Comparison of ENCODE assay signal across 32 cellular contexts in the genomic region with DNA sequence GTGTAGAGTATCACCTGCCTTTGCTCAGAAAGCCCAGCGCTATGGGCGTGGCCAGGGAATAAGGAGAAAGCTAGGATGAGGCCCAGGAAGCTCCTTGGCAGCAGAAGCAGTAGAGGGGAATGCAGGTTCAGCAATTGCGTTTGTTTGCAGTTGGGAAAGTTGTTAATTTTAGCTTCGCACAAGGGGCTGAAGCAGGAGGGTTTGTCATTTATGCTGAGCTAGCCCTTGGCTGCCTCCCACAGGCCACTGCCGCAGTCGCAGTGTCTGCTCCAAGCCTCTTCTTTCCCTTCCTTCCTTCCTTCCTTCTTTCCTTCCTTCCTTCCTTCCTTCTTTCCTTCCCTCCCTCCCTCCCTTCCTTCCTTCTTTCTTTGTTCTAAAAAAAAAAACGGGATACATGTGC. TPM values are rescaled to one million over a fixed set of nuclear protein-coding genes. Genes with fewer than 3 reads are reported as not detected.
DNase-seq lines count a peak whose midpoint lies in the region; ATAC-seq, FAIRE-seq and TF ChIP-seq lines count a peak whose summit lies in the region.
"Had no signal": no experiment of that assay in that cellular context is flagged by ENCODE, and none has a peak within 500 bp of the region (broad histone marks: within the 10 kb centered on the region; RNA-seq: fewer than 3 reads in every experiment).

No MANE protein-coding gene starts in this region.

- CTCF ChIA-PET in HepG2 (lab: Yijun Ruan, JAX; ENCODE audit: low intra/inter-chr PET ratio, low total read pairs), result no interaction called here
- CTCF ChIA-PET in PC-9 (lab: Charles Lee), result no interaction called here
- CTCF ChIA-PET in endothelial cell of umbilical vein (lab: Charles Lee), result interaction anchor here (0.7 kb wide), 1 partner anchor 1182 kb away, joined by 3 read pairs; no protein-coding TSS in a partner anchor

- H3K4me1 ChIP-seq in HepG2 (ENCODE audit: insufficient read depth, low read length), result no peaks in the 10 kb centered on the region
- no peaks in the 10 kb centered on the region for H3K4me1 ChIP-seq in right lobe of liver
- H3K4me1 ChIP-seq in PC-9 (replicated peaks; ENCODE audit: insufficient read depth), result no peaks in the 10 kb centered on the region
- no peaks in the 10 kb centered on the region for H3K4me1 ChIP-seq in endothelial cell of umbilical vein (ENCODE audit: control insufficient read depth, extremely low read depth, insufficient read depth, low read length)
- H3K4me1 ChIP-seq: stomach, thyroid gland had no signal

- in situ Hi-C loops in HepG2 (cut with HindIII; ENCODE audit: extremely low pct_ligation_motif_present, low pct_unique_long_range_greater_than_20kb), result no loop called here

- H3K4me2 ChIP-seq in HepG2 (ENCODE audit: low read depth, low read length) (no peak overlapping the region), PC-9 (no peak overlapping the region), endothelial cell of umbilical vein (ENCODE audit: insufficient read depth, low read length) (no peak overlapping the region)
- H3K4me2 ChIP-seq: SK-N-SH, smooth muscle cell had no signal

- no peaks in the 10 kb centered on the region for H3K36me3 Mint-ChIP-seq in activated T-cell treated with anti-CD3 and anti-CD28 coated beads, Interleukin-2, amount 50 U/mL, for 4 hours (ENCODE audit: insufficient read depth)
- H3K36me3 Mint-ChIP-seq: activated naive CD8-positive, alpha-beta T cell treated with anti-CD3 and anti-CD28 coated beads for 36 hours; CD4-positive, alpha-beta memory T cell; mesothelial cell of epicardium; naive B cell had no signal

- DNase-seq in HepG2 (ENCODE audit: low spot score), result no peak
- no peak for DNase-seq in right lobe of liver
- no peak for DNase-seq in PC-9
- no peak for DNase-seq in endothelial cell of umbilical vein (ENCODE audit: low read depth, low spot score)
- no peak for DNase-seq in activated T-cell treated with anti-CD3 and anti-CD28 coated beads, Interleukin-2, amount 50 U/mL, for 4 hours
- no peak for DNase-seq in NCI-H526 (lab: John Stamatoyannopoulos, UW)
- DNase-seq in GM20000 (ENCODE audit: low spot score), result no peak
- DNase-seq in NCI-H2227 treated with DMSO at 0.1 percent for 48 hours (lab: John Stamatoyannopoulos, UW), result no peak
- DNase-seq: activated CD8-positive, alpha-beta T cell treated with anti-CD3 and anti-CD28 coated beads for 36 hours; activated naive CD8-positive, alpha-beta T cell treated with anti-CD3 and anti-CD28 coated beads for 36 hours; AML-193; aorta; CD4-positive, alpha-beta memory T cell; central memory CD4-positive, alpha-beta T cell; dermis blood vessel endothelial cell; IMR-90; islet precursor cell; naive B cell; NCI-H1105; NCI-H1930; occipital lobe; SK-N-SH; stimulated activated CD4-positive, alpha-beta T cell treated with anti-CD3 and anti-CD28 coated beads, Interleukin-1b, Interleukin-23, amount 100 ng/mL, for 48 hours; stimulated activated CD8-positive, alpha-beta memory T cell treated with anti-CD3 and anti-CD28 coated beads, Interleukin-4, amount 100 ng/mL, for 48 hours; stomach; T-helper 17 cell; thyroid gland had no signal

- H2AFZ ChIP-seq in HepG2 (ENCODE audit: low read length) (no peak overlapping the region), PC-9 (no peak overlapping the region), endothelial cell of umbilical vein (ENCODE audit: low read depth, low read length) (no peak overlapping the region)

- no peaks in the 10 kb centered on the region for H3K27me3 Mint-ChIP-seq in activated T-cell treated with anti-CD3 and anti-CD28 coated beads, Interleukin-2, amount 50 U/mL, for 4 hours (ENCODE audit: low read depth)

- POLR2A ChIA-PET in HepG2 (lab: Yijun Ruan, JAX) (no interaction called here), PC-9 (lab: Charles Lee; ENCODE audit: unreplicated experiment) (no interaction called here), endothelial cell of umbilical vein (lab: Charles Lee) (no interaction called here)

- H3K4me3 ChIP-seq in HepG2 (replicated peaks in 1 of 3; ENCODE audit: insufficient read depth in 1 of 3, low read depth in 2 of 3, low read length in 3 of 3) (no peak overlapping the region), right lobe of liver (no peak overlapping the region), PC-9 (no peak overlapping the region), endothelial cell of umbilical vein (replicated peaks in 1 of 3; ENCODE audit: insufficient read depth in 1 of 3, low read depth in 1 of 3, low read length in 3 of 3) (no peak overlapping the region)
- H3K4me3 ChIP-seq: smooth muscle cell, stomach, thyroid gland had no signal

- H3K36me3 ChIP-seq in HepG2 (replicated peaks in 1 of 2; ENCODE audit: control insufficient read depth in 1 of 2, insufficient read depth in 2 of 2, low read length in 2 of 2) (no peaks in the 10 kb centered on the region), right lobe of liver (no peaks in the 10 kb centered on the region), PC-9 (ENCODE audit: low read depth) (no peaks in the 10 kb centered on the region), endothelial cell of umbilical vein (ENCODE audit: control insufficient read depth in 2 of 2, extremely low read depth in 1 of 2, insufficient read depth in 2 of 2, low read length in 2 of 2) (no peaks in the 10 kb centered on the region)
- H3K36me3 ChIP-seq: stomach, thyroid gland had no signal

- H3F3A ChIP-seq in PC-9 (ENCODE audit: insufficient read depth, low read depth), result no peaks in the 10 kb centered on the region

- H3K9me1 ChIP-seq in endothelial cell of umbilical vein (replicated peaks; ENCODE audit: control insufficient read depth, extremely low read depth, insufficient read depth, low read length), result no peaks in the 10 kb centered on the region

- TF ChIP-seq POLR2A in HepG2 (IDR thresholded peaks at IDR 0.05; ENCODE audit: insufficient read depth in 1 of 2, low read depth in 2 of 2, low read length in 2 of 2) (no peak), right lobe of liver (IDR thresholded peaks at IDR 0.05) (no peak), endothelial cell of umbilical vein (IDR thresholded peaks at IDR 0.05; ENCODE audit: low read depth, low read length) (no peak)

- no peaks in the 10 kb centered on the region for H3K9me3 ChIP-seq in HepG2 (ENCODE audit: low read length)
- no peaks in the 10 kb centered on the region for H3K9me3 ChIP-seq in right lobe of liver
- no peaks in the 10 kb centered on the region for H3K9me3 ChIP-seq in PC-9 (ENCODE audit: insufficient read depth, low read depth)
- no peaks in the 10 kb centered on the region for H3K9me3 ChIP-seq in endothelial cell of umbilical vein (replicated peaks; ENCODE audit: control insufficient read depth, insufficient read depth, low read length)
- H3K9me3 ChIP-seq: SK-N-SH, thyroid gland had no signal

- H3K4me1 Mint-ChIP-seq in activated T-cell treated with anti-CD3 and anti-CD28 coated beads, Interleukin-2, amount 50 U/mL, for 4 hours (ENCODE audit: low read depth), result no peaks in the 10 kb centered on the region
- H3K4me1 Mint-ChIP-seq: activated naive CD8-positive, alpha-beta T cell treated with anti-CD3 and anti-CD28 coated beads for 36 hours; CD4-positive, alpha-beta memory T cell; mesothelial cell of epicardium had no signal

- TF ChIP-seq RAD21 in HepG2 (CRISPR knock-in tag; IDR thresholded peaks at IDR 0.05), result no peak

- ATAC-seq in HepG2 (no peak), right lobe of liver (no peak)
- ATAC-seq in activated T-cell treated with anti-CD3 and anti-CD28 coated beads, Interleukin-2, amount 50 U/mL, for 4 hours, result no peak
- ATAC-seq: activated CD8-positive, alpha-beta T cell treated with anti-CD3 and anti-CD28 coated beads for 36 hours; T-helper 17 cell had no signal

- no peak overlapping the region for H3K9ac ChIP-seq in HepG2 (ENCODE audit: insufficient read depth, low read depth, low read length)
- no peak overlapping the region for H3K9ac ChIP-seq in endothelial cell of umbilical vein (replicated peaks; ENCODE audit: extremely low read depth, insufficient read depth, low read length)
- H3K9ac ChIP-seq: SK-N-SH had no signal

- H3K79me2 ChIP-seq in HepG2 (ENCODE audit: insufficient read depth, low read length) (no peaks in the 10 kb centered on the region), PC-9 (ENCODE audit: low read depth) (no peaks in the 10 kb centered on the region), endothelial cell of umbilical vein (ENCODE audit: control insufficient read depth, insufficient read depth, low read length) (no peaks in the 10 kb centered on the region)

- FAIRE-seq in HepG2 (lab: Jason Lieb, UNC) (no peak), endothelial cell of umbilical vein (lab: Jason Lieb, UNC) (peak; percentile 31)
- FAIRE-seq: A204.1, G401.6 had no signal

- no peak overlapping the region for H3K27ac ChIP-seq in HepG2 (ENCODE audit: extremely low read length, insufficient read depth, low read length)
- H3K27ac ChIP-seq in right lobe of liver, result no peak overlapping the region
- H3K27ac ChIP-seq in PC-9, result no peak overlapping the region
- H3K27ac ChIP-seq in endothelial cell of umbilical vein (ENCODE audit: insufficient read depth, low read depth, low read length), result no peak overlapping the region
- H3K27ac ChIP-seq: RWPE1, stomach, thyroid gland had no signal

- intact Hi-C loops in HepG2 (cut with micrococcal nuclease; ENCODE audit: unreplicated experiment), result no loop called here
- intact Hi-C loops in right lobe of liver (cut with DNase I), result no loop called here
- intact Hi-C loops in PC-9 (cut with micrococcal nuclease; ENCODE audit: unreplicated experiment), result no loop called here
- intact Hi-C loops in endothelial cell of umbilical vein (cut with micrococcal nuclease), result no loop called here

- no peak overlapping the region for H3K4me3 Mint-ChIP-seq in activated T-cell treated with anti-CD3 and anti-CD28 coated beads, Interleukin-2, amount 50 U/mL, for 4 hours
- H3K4me3 Mint-ChIP-seq: activated CD8-positive, alpha-beta T cell treated with anti-CD3 and anti-CD28 coated beads for 36 hours; activated naive CD8-positive, alpha-beta T cell treated with anti-CD3 and anti-CD28 coated beads for 36 hours; CD4-positive, alpha-beta memory T cell; mesothelial cell of epicardium; T-helper 17 cell had no signal

- TF ChIP-seq EP300 in HepG2 (IDR thresholded peaks at IDR 0.05; ENCODE audit: low read depth in 2 of 2, low read length in 2 of 2) (no peak), HepG2 (CRISPR knock-in tag; IDR thresholded peaks at IDR 0.05; ENCODE audit: borderline replicate concordance) (no peak)

- BruUV-seq in HepG2 (replicated peaks; lab: Mats Ljungman, UMichigan), result no TSS peak
- no TSS peak for BruUV-seq in PC-9 (replicated peaks; lab: Mats Ljungman, UMichigan)
- BruUV-seq in endothelial cell of umbilical vein (replicated peaks; lab: Mats Ljungman, UMichigan), result no TSS peak

- WGBS in HepG2 (ENCODE audit: low lambda C conversion rate), result 46% methylated on average over 3 of the region's 7 CpGs
- WGBS in right lobe of liver (ENCODE audit: insufficient coverage, low coverage, low lambda C conversion rate, missing lambda C conversion rate), result 48% methylated on average over 4 of the region's 7 CpGs

- H3K9me2 ChIP-seq in PC-9 (ENCODE audit: insufficient read depth), result no peaks in the 10 kb centered on the region
- H3K9me2 ChIP-seq: SK-N-SH had no signal

- H4K20me1 ChIP-seq in HepG2 (ENCODE audit: insufficient read depth, low read length), result no peaks in the 10 kb centered on the region
- H4K20me1 ChIP-seq in PC-9 (ENCODE audit: insufficient read depth), result no peaks in the 10 kb centered on the region
- H4K20me1 ChIP-seq in endothelial cell of umbilical vein (replicated peaks; ENCODE audit: control insufficient read depth, extremely low read depth, insufficient read depth, low read length), result no peaks in the 10 kb centered on the region

- dilution Hi-C loops in endothelial cell of umbilical vein (cut with MboI; ENCODE audit: extremely low pct_ligation_motif_present, low sequenced_read_pairs), result no loop called here

- H3K27me3 ChIP-seq in HepG2 (ENCODE audit: control insufficient read depth in 1 of 2, insufficient read depth in 2 of 2, low read length in 2 of 2), result no peaks in the 10 kb centered on the region
- no peaks in the 10 kb centered on the region for H3K27me3 ChIP-seq in right lobe of liver
- H3K27me3 ChIP-seq in PC-9 (ENCODE audit: insufficient read depth, low read depth), result no peaks in the 10 kb centered on the region
- H3K27me3 ChIP-seq in endothelial cell of umbilical vein (ENCODE audit: control insufficient read depth in 2 of 2, insufficient read depth in 2 of 2, low read length in 2 of 2), result no peaks in the 10 kb centered on the region
- H3K27me3 ChIP-seq: thyroid gland had no signal

- H3K9me3 Mint-ChIP-seq in activated T-cell treated with anti-CD3 and anti-CD28 coated beads, Interleukin-2, amount 50 U/mL, for 4 hours, result no peaks in the 10 kb centered on the region
- H3K9me3 Mint-ChIP-seq: activated CD8-positive, alpha-beta T cell treated with anti-CD3 and anti-CD28 coated beads for 36 hours; activated naive CD8-positive, alpha-beta T cell treated with anti-CD3 and anti-CD28 coated beads for 36 hours had no signal

- TF ChIP-seq CTCF in HepG2 (CRISPR knock-in tag; IDR thresholded peaks at IDR 0.05), result no peak
- TF ChIP-seq CTCF in right lobe of liver (IDR thresholded peaks at IDR 0.05), result peak in 1 of 4 donors; percentile 11
- 0 out of 2 replicates have a peak, but pooled peaks have one; percentile 19 for TF ChIP-seq CTCF in PC-9 (conservative IDR thresholded peaks at IDR 0.05)
- no peak for TF ChIP-seq CTCF in endothelial cell of umbilical vein (IDR thresholded peaks at IDR 0.05; ENCODE audit: extremely low read depth in 1 of 2, insufficient read depth in 1 of 2, low read depth in 1 of 2, low read length in 2 of 2)
- no peak for TF ChIP-seq CTCF in GM20000 (IDR thresholded peaks at IDR 0.05; ENCODE audit: extremely low read depth, missing control alignments)

RNA-seq across cellular contexts. Expression of a gene that starts 21.5 kb away (rescaled TPM):
- total RNA-seq in HepG2 (2016; rRNA removed; fragmentation: Illumina TruSeq; extraction: Trizol) (not detected in 2 replicates), right lobe of liver (not detected), PC-9 (2021) (0.20 and 0.23 TPM in 2 replicates), endothelial cell of umbilical vein (not detected in 2 replicates)
- total RNA-seq in HepG2 (2016; cell fraction: cytosol; rRNA removed; fragmentation: Illumina TruSeq; extraction: Trizol; ENCODE audit: low read depth), result not detected in 2 replicates
- not detected in 2 replicates for total RNA-seq in HepG2 (2016; cell fraction: insoluble cytoplasmic fraction; rRNA removed; fragmentation: Illumina TruSeq; extraction: Trizol)
- total RNA-seq in HepG2 (2016; cell fraction: membrane; rRNA removed; fragmentation: Illumina TruSeq; extraction: Trizol), result not detected in 2 replicates
- not detected in 2 replicates for total RNA-seq in HepG2 (2016; cell fraction: nucleus; rRNA removed; fragmentation: Illumina TruSeq; extraction: Trizol)
- polyA plus RNA-seq in HepG2 (2011; rRNA removed) (not detected in 2 replicates), endothelial cell of umbilical vein (not detected in 2 replicates)
- polyA plus RNA-seq in HepG2 (2011; cell fraction: cytosol; rRNA removed), result not detected in 2 replicates
- polyA plus RNA-seq in HepG2 (2011; cell fraction: nucleus; rRNA removed), result not detected in 2 replicates
- not detected in 2 replicates for polyA plus RNA-seq in HepG2 (2012)
- polyA plus RNA-seq in HepG2 (2016; cell fraction: cytosol; fragmentation: Illumina TruSeq; extraction: Trizol; ENCODE audit: low read depth), result not detected in 2 replicates
- polyA plus RNA-seq in HepG2 (2016; cell fraction: insoluble cytoplasmic fraction; fragmentation: Illumina TruSeq; extraction: Trizol; ENCODE audit: low read depth), result not detected in 2 replicates
- not detected in 2 replicates for polyA plus RNA-seq in HepG2 (2016; cell fraction: membrane; fragmentation: Illumina TruSeq; extraction: Trizol; ENCODE audit: low read depth)
- not detected in 2 replicates for polyA plus RNA-seq in HepG2 (2016; cell fraction: nucleus; fragmentation: Illumina TruSeq; extraction: Trizol; ENCODE audit: insufficient read depth, low read depth)
- polyA minus RNA-seq in HepG2 (2011; rRNA and poly(A)+ RNA removed; ENCODE audit: low replicate concordance), result not detected in 2 replicates
- polyA minus RNA-seq in HepG2 (2011; cell fraction: cytosol; rRNA and poly(A)+ RNA removed), result not detected in 2 replicates
- not detected in 2 replicates for polyA minus RNA-seq in HepG2 (2011; cell fraction: nucleus; rRNA and poly(A)+ RNA removed)
- not detected in 2 replicates for polyA plus RNA-seq in endothelial cell of umbilical vein (2011; cell fraction: cytosol; rRNA removed)
- polyA plus RNA-seq in endothelial cell of umbilical vein (2011; cell fraction: nucleus; rRNA removed), result not detected in 2 replicates
- not detected in 2 replicates for polyA plus RNA-seq in endothelial cell of umbilical vein (2012)
- polyA minus RNA-seq in endothelial cell of umbilical vein, result not detected in 2 replicates
- polyA minus RNA-seq in endothelial cell of umbilical vein (2011; cell fraction: cytosol; rRNA and poly(A)+ RNA removed), result not detected
- polyA minus RNA-seq in endothelial cell of umbilical vein (2011; cell fraction: nucleus; rRNA and poly(A)+ RNA removed), result not detected in 2 replicates
- not detected for total RNA-seq in activated T-cell treated with anti-CD3 and anti-CD28 coated beads, Interleukin-2, amount 50 U/mL, for 4 hours
- total RNA-seq: activated CD8-positive, alpha-beta T cell treated with anti-CD3 and anti-CD28 coated beads for 36 hours; activated naive CD8-positive, alpha-beta T cell treated with anti-CD3 and anti-CD28 coated beads for 36 hours; CD4-positive, alpha-beta memory T cell; dermis blood vessel endothelial cell; smooth muscle cell had no signal
- polyA plus RNA-seq: aorta; CD4-positive, alpha-beta memory T cell; smooth muscle cell had no signal
